17 cellular contexts compared by ENCODE assay signal in the genomic region with DNA sequence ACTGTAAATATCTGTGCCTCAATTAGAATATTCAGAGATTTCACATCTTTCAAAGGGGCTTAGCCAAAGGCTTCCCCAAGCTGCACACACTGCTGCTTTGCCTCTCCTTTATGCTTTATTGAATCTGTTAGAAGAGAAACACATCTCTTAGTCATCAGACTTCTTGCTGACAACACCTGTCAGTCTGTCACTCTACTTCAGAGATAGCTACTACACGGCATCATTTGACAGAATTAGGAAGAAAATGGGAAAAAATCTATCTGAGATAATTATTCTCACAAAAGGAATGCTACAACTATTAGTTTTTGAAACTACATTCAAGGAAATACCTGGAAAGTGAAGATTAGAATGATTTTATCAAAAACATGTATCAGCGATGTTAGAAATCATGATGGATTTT.
DNase-seq lines count a peak whose midpoint lies in the region; ATAC-seq, FAIRE-seq and TF ChIP-seq lines count a peak whose summit lies in the region.
"Had no signal": no experiment of that assay in that cellular context is flagged by ENCODE, and none has a peak within 500 bp of the region (broad histone marks: within the 10 kb centered on the region; RNA-seq: fewer than 3 reads in every experiment).

No MANE protein-coding gene starts in this region.

- no peak overlapping the region for H2BK12ac ChIP-seq in neuronal stem cell (ENCODE audit: low read length)

- H3K36me3 ChIP-seq in neuronal stem cell (replicated peaks in 1 of 2; ENCODE audit: control insufficient read depth in 2 of 2, insufficient read depth in 2 of 2, low read length in 2 of 2), result no peaks in the 10 kb centered on the region
- no peaks in the 10 kb centered on the region for H3K36me3 ChIP-seq in small intestine (ENCODE audit: control insufficient read depth in 2 of 2, insufficient read depth in 2 of 2, low read length in 2 of 2)
- H3K36me3 ChIP-seq: BE2C had no signal

- CTCF ChIA-PET in WTC11 (lab: Charles Lee), result no interaction called here

- no peaks in the 10 kb centered on the region for H3K27me3 ChIP-seq in neuronal stem cell (ENCODE audit: control insufficient read depth in 3 of 3, insufficient read depth in 3 of 3, low read depth in 1 of 3, low read length in 3 of 3)
- H3K27me3 ChIP-seq in small intestine (ENCODE audit: control insufficient read depth in 2 of 2, insufficient read depth in 2 of 2, low read length in 2 of 2), result no peaks in the 10 kb centered on the region
- H3K27me3 ChIP-seq: BE2C had no signal

- H3K4me3 Mint-ChIP-seq in WTC11, result no peak overlapping the region
- no peak overlapping the region for H3K4me3 Mint-ChIP-seq in nephron progenitor cell
- H3K4me3 Mint-ChIP-seq: CD4-positive, alpha-beta memory T cell; GM23338 had no signal

- H3K23ac ChIP-seq in neuronal stem cell (ENCODE audit: low read depth, low read length, poor library complexity), result no peak overlapping the region

- H4K91ac ChIP-seq in neuronal stem cell (ENCODE audit: low read depth, low read length, poor library complexity), result no peak overlapping the region

- H3K9me3 Mint-ChIP-seq in WTC11 (peaks cover 13% of the 10 kb centered on the region; the same call in 1 of the 2 replicates), nephron progenitor cell (no peaks in the 10 kb centered on the region)
- H3K9me3 Mint-ChIP-seq: GM23338 had no signal

- peaks cover 0 to 10% of the 10 kb centered on the region in 2 donors for H3K4me1 ChIP-seq in neuronal stem cell (ENCODE audit: control insufficient read depth in 2 of 2, insufficient read depth in 1 of 2, low read depth in 1 of 2, low read length in 2 of 2)
- H3K4me1 ChIP-seq in small intestine (ENCODE audit: control insufficient read depth in 2 of 2, insufficient read depth in 1 of 2, low read depth in 1 of 2, low read length in 1 of 2), result no peaks in the 10 kb centered on the region
- H3K4me1 ChIP-seq: BE2C had no signal

- no CpG with 5 or more reads among the region's 2 CpGs for WGBS in neuronal stem cell (ENCODE audit: extremely low coverage in 2 of 2, insufficient read length in 2 of 2, insufficient replicate concordance in 1 of 2), 2 donors
- WGBS in small intestine, 3 donors, result 80 to 84% (median 81%) methylated on average over 2 of the region's 2 CpGs

- H3K27me3 Mint-ChIP-seq in WTC11 (ENCODE audit: low read depth), result no peaks in the 10 kb centered on the region
- no peaks in the 10 kb centered on the region for H3K27me3 Mint-ChIP-seq in nephron progenitor cell (ENCODE audit: low read depth, poor library complexity)
- H3K27me3 Mint-ChIP-seq: CD4-positive, alpha-beta memory T cell had no signal

- H2AFZ ChIP-seq in neuronal stem cell (ENCODE audit: low read length), result peak overlapping the region; percentile 8
- H2AFZ ChIP-seq: GM23338 had no signal

- H3K14ac ChIP-seq in neuronal stem cell (ENCODE audit: low read length), result no peak overlapping the region

- FAIRE-seq in small intestine (lab: Jason Lieb, UNC), result no peak
- FAIRE-seq: D721Med, HepG2, HTR-8/SVneo had no signal

- H3K4me1 Mint-ChIP-seq in WTC11 (peaks cover 16% of the 10 kb centered on the region), nephron progenitor cell (no peaks in the 10 kb centered on the region)
- H3K4me1 Mint-ChIP-seq: CD4-positive, alpha-beta memory T cell had no signal

- no peak overlapping the region for H2BK15ac ChIP-seq in neuronal stem cell (ENCODE audit: low read length)

- H3K4ac ChIP-seq in neuronal stem cell (ENCODE audit: low read length), result no peak overlapping the region

- H2BK5ac ChIP-seq in neuronal stem cell (ENCODE audit: low read length), result no peak overlapping the region

- no peaks in the 10 kb centered on the region for H3K9me3 ChIP-seq in neuronal stem cell (replicated peaks in 1 of 2; ENCODE audit: control insufficient read depth in 2 of 2, insufficient read depth in 1 of 2, low read depth in 1 of 2, low read length in 2 of 2)
- no peaks in the 10 kb centered on the region for H3K9me3 ChIP-seq in small intestine (ENCODE audit: control insufficient read depth, low read depth)
- H3K9me3 ChIP-seq: BE2C had no signal

- H3K18ac ChIP-seq in neuronal stem cell (ENCODE audit: low read length), result no peak overlapping the region

- no peak for ATAC-seq in WTC11
- ATAC-seq in GM21423 (IDR thresholded peaks at IDR 0.05; ENCODE audit: unreplicated experiment), result no peak
- ATAC-seq: GM23338, HepG2 had no signal

- POLR2A ChIA-PET in WTC11 (lab: Charles Lee), result no interaction called here

- DNase-seq in NCI-H146 (lab: John Stamatoyannopoulos, UW), result peak; percentile 72
- peak; percentile 56 for DNase-seq in NCI-H748 treated with DMSO at 0.1 percent for 48 hours (lab: John Stamatoyannopoulos, UW)
- no peak for DNase-seq in WTC11 (ENCODE audit: low spot score)
- no peak for DNase-seq in neuronal stem cell (ENCODE audit: low spot score)
- DNase-seq in small intestine, result no peak
- no peak for DNase-seq in nephron progenitor cell
- DNase-seq: BE2C; CD4-positive, alpha-beta memory T cell; DMS153; GF-D8; H7 had no signal

- H3K4me2 ChIP-seq in neuronal stem cell (ENCODE audit: insufficient read depth, low read length, poor library complexity, severe bottlenecking), result no peak overlapping the region
- H3K4me2 ChIP-seq: GM23338 had no signal

- TF ChIP-seq CTCF in WTC11 (IDR thresholded peaks at IDR 0.05) (no peak), nephron progenitor cell (IDR thresholded peaks at IDR 0.05) (no peak)

- no peak overlapping the region for H2AK5ac ChIP-seq in neuronal stem cell (ENCODE audit: low read depth, low read length)

- H3K79me1 ChIP-seq in neuronal stem cell (ENCODE audit: low read depth, low read length), result no peaks in the 10 kb centered on the region

- H3K27ac Mint-ChIP-seq in WTC11, result peak overlapping the region; percentile 3; the same call in 1 of the 2 replicates
- H3K27ac Mint-ChIP-seq in nephron progenitor cell, result no peak overlapping the region
- H3K27ac Mint-ChIP-seq: CD4-positive, alpha-beta memory T cell; GM23338 had no signal

- H3K4me3 ChIP-seq in neuronal stem cell (ENCODE audit: low read length in 2 of 2), result no peak overlapping the region
- no peak overlapping the region for H3K4me3 ChIP-seq in small intestine (ENCODE audit: low read depth in 1 of 2, low read length in 2 of 2)
- H3K4me3 ChIP-seq: GM23338 had no signal

- no peak overlapping the region for H3K9ac ChIP-seq in neuronal stem cell (ENCODE audit: low read depth, low read length, poor library complexity)

- H3K27ac ChIP-seq in neuronal stem cell (replicated peaks; ENCODE audit: low read length) (no peak overlapping the region), small intestine (ENCODE audit: low read depth in 1 of 2, low read length in 1 of 2) (no peak overlapping the region)
- H3K27ac ChIP-seq: C4-2B had no signal

- H3K36me3 Mint-ChIP-seq in WTC11 (no peaks in the 10 kb centered on the region), nephron progenitor cell (ENCODE audit: low read depth) (no peaks in the 10 kb centered on the region)
- H3K36me3 Mint-ChIP-seq: CD4-positive, alpha-beta memory T cell had no signal

- H4K8ac ChIP-seq in neuronal stem cell (ENCODE audit: low read depth, low read length), result no peak overlapping the region

- no peak overlapping the region for H2BK120ac ChIP-seq in neuronal stem cell (ENCODE audit: low read depth, low read length)

TF ChIP-seq in WTC11, 78 proteins besides CTCF, POLR2A, EP300 and RAD21 (continues in another document):
- TF ChIP-seq PRDM15 (CRISPR knock-in tag; IDR thresholded peaks at IDR 0.05) (no peak), PRRX2 (CRISPR knock-in tag; IDR thresholded peaks at IDR 0.05) (no peak), ZNF219 (CRISPR knock-in tag; IDR thresholded peaks at IDR 0.05; ENCODE audit: borderline replicate concordance) (no peak), MLX (CRISPR knock-in tag; IDR thresholded peaks at IDR 0.05) (no peak)
- TF ChIP-seq, protein P1, sequence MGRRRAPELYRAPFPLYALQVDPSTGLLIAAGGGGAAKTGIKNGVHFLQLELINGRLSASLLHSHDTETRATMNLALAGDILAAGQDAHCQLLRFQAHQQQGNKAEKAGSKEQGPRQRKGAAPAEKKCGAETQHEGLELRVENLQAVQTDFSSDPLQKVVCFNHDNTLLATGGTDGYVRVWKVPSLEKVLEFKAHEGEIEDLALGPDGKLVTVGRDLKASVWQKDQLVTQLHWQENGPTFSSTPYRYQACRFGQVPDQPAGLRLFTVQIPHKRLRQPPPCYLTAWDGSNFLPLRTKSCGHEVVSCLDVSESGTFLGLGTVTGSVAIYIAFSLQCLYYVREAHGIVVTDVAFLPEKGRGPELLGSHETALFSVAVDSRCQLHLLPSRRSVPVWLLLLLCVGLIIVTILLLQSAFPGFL (CRISPR knock-in tag; IDR thresholded peaks at IDR 0.05; ENCODE audit: borderline replicate concordance), result no peak

Comparison
In these comparisons a context has a peak if more than half of its experiments do, and no peak if none do; other contexts are left out.
1. DNase-seq: peak in NCI-H146 (single experiment) and NCI-H748 treated with DMSO at 0.1 percent for 48 hours (single experiment); none in WTC11 (single experiment), neuronal stem cell (single experiment), small intestine (single experiment) and nephron progenitor cell (single experiment).